ENCODE assay signal across 8 cellular contexts in the genomic region with DNA sequence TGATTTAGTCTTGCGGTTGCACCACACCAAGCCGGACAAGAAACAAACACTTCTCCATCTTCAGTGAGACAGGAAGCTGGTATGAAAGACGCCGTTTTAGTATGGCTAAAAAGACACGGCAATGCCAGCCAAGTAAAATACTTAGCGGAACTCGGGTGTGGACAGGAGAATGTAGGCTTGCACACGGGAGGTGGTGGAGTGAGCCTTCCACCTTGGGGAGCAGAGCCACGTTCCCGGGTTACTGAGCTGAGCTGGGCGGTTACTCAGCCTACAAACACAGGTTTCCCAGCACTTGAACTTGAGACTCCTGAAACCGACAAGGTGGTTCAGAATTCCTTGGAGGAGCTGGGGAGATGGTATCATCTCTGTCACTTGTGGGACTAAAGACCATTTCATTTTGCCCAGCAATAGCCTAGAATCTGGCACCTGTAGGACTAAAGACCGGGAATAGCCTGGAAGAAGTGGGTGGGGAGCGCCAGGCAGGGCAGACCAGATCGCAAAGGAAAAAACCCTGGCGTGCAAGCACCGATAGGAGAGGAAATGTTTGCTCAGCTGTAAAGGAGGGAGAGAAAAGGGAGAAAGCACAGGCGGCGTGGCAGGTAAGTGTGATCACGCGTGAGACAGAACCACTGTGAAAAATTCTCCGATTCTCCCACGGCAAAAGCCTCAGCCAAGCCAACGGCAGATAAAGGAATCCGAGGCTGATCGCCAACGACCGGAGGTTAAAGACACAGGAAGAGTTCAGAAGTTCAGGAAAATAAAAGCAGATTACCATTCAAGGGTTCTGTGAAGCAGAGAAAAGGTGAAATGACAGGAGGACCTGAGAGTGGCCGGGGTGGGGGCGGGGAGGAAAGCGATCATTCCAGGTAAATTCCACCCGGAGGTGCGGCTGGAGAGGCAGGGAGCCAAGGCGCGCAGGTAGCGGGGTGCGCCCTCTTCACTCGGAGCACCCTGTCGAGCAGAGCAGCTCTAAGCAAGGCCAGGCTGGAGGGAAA. TPM values are rescaled to one million over a fixed set of nuclear protein-coding genes. Genes with fewer than 3 reads are reported as not detected.
DNase-seq lines count a peak whose midpoint lies in the region; ATAC-seq and TF ChIP-seq lines count a peak whose summit lies in the region.

No MANE protein-coding gene starts in this region.

- no peak for TF ChIP-seq CTCF in epithelial cell of proximal tubule (conservative IDR thresholded peaks at IDR 0.05; ENCODE audit: low read depth, low read length)
- TF ChIP-seq CTCF in parathyroid adenoma (IDR thresholded peaks at IDR 0.05) = no peak
- TF ChIP-seq CTCF in gastroesophageal sphincter (IDR thresholded peaks at IDR 0.05) = no peak

- 13 to 21% methylated on average over 23 to 35 of the region's 39 CpGs for WGBS in gastroesophageal sphincter (ENCODE audit: low coverage in 1 of 2), 2 donors

- no peak for ATAC-seq in gastroesophageal sphincter
- no peak for ATAC-seq in HG02852 (IDR thresholded peaks at IDR 0.05; ENCODE audit: unreplicated experiment)

- TF ChIP-seq POLR2A in gastroesophageal sphincter (IDR thresholded peaks at IDR 0.05) (no peak), erythroblast (IDR thresholded peaks at IDR 0.05; ENCODE audit: low read length) (no peak)

- peak overlapping the region; percentile 73 for H3K4me2 ChIP-seq in parathyroid adenoma (ENCODE audit: low read length)

- H3K27ac ChIP-seq in parathyroid adenoma (no peak overlapping the region), gastroesophageal sphincter (no peak overlapping the region)

- no peaks in the 10 kb centered on the region for H3K79me2 ChIP-seq in parathyroid adenoma

- no peaks in the 10 kb centered on the region for H3K27me3 ChIP-seq in parathyroid adenoma (ENCODE audit: control insufficient read depth, insufficient read depth, low read length)
- peaks cover 66% of the 10 kb centered on the region for H3K27me3 ChIP-seq in gastroesophageal sphincter

- H3K9me3 ChIP-seq in ES-I3 (ENCODE audit: control insufficient read depth, insufficient read depth, low read length) (no peaks in the 10 kb centered on the region), parathyroid adenoma (ENCODE audit: control insufficient read depth, low read length) (no peaks in the 10 kb centered on the region), gastroesophageal sphincter (no peaks in the 10 kb centered on the region)

- 0 out of 2 replicates have a peak, but pooled peaks cover 5% of the 10 kb centered on the region for H3K4me1 ChIP-seq in ES-I3 (ENCODE audit: insufficient read depth, low read length)
- H3K4me1 ChIP-seq in parathyroid adenoma = no peaks in the 10 kb centered on the region
- peaks cover 0 to 12% (median 8%) of the 10 kb centered on the region in 3 donors for H3K4me1 ChIP-seq in gastroesophageal sphincter

- TF ChIP-seq EP300 in gastroesophageal sphincter (IDR thresholded peaks at IDR 0.05) = no peak

- peak overlapping the region; percentile 51 for H3K4me3 ChIP-seq in epithelial cell of proximal tubule (ENCODE audit: low read depth, low read length)
- peak overlapping the region; percentile 44 for H3K4me3 ChIP-seq in parathyroid adenoma (ENCODE audit: low read depth, low read length)
- H3K4me3 ChIP-seq in gastroesophageal sphincter = peak overlapping the region in 1 of 2 donors; percentile 19

- peak overlapping the region; percentile 66 for H2AFZ ChIP-seq in parathyroid adenoma

- H3K36me3 ChIP-seq in ES-I3 (ENCODE audit: insufficient read depth, low read length) = no peaks in the 10 kb centered on the region
- H3K36me3 ChIP-seq in parathyroid adenoma (ENCODE audit: control insufficient read depth, insufficient read depth, low read length) = no peaks in the 10 kb centered on the region
- H3K36me3 ChIP-seq in gastroesophageal sphincter = no peaks in the 10 kb centered on the region

- peak overlapping the region; percentile 51; the same call in 1 of the 2 replicates for H3K9ac ChIP-seq in ES-I3 (ENCODE audit: low read depth, low read length)
- H3K9ac ChIP-seq in parathyroid adenoma = no peak overlapping the region

- DNase-seq in NCI-H69 (lab: John Stamatoyannopoulos, UW) (peak; percentile 24), epithelial cell of proximal tubule (ENCODE audit: low read depth) (no peak), hypothalamus (lab: John Stamatoyannopoulos, UW) (no peak), erythroblast (lab: John Stamatoyannopoulos, UW) (no peak)

RNA-seq across cellular contexts. Expression of a gene that starts 35.0 kb away (rescaled TPM):
- total RNA-seq in epithelial cell of proximal tubule = 38.2 and 83.9 TPM in 2 replicates
- total RNA-seq in gastroesophageal sphincter = 10 to 100 TPM; 42.4 to 57.0 (median 45.5) TPM
